14 cellular contexts compared by ENCODE assay signal in the genomic region with DNA sequence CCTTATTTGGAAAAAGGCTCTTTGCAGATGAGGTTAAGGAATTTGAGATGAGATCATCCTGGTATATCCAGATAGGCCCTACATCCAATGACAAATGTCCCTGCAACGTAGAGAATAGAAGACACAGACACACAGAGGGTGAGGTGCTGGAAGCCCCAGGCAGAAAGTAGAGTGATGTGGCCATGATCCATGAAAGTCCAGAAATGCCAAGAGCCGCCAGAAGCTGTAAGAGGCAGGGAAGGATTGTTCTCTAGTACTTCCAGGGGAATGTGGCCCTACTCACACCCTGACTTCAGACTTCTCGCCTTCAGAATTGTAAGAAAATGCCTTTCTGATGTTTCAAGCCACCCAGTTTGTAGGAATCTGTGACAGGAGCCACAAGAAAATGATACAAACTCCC. TPM values are rescaled to one million over a fixed set of nuclear protein-coding genes. Genes with fewer than 3 reads are reported as not detected.
DNase-seq lines count a peak whose midpoint lies in the region; ATAC-seq and TF ChIP-seq lines count a peak whose summit lies in the region.
"Not testable (repeated sequence)": the region's sequence is repeated elsewhere in the genome, so short reads cannot be mapped to it uniquely, and the experiment has no call there.
"Had no signal": no experiment of that assay in that cellular context is flagged by ENCODE, and none has a peak within 500 bp of the region (broad histone marks: within the 10 kb centered on the region; RNA-seq: fewer than 3 reads in every experiment).

No MANE protein-coding gene starts in this region.

- not testable (repeated sequence) for H3K18ac ChIP-seq in mesendoderm (ENCODE audit: low read length)

- H4K20me1 ChIP-seq in GM23248 (ENCODE audit: insufficient read depth); hepatocyte (ENCODE audit: insufficient read depth, poor library complexity, severe bottlenecking): not testable (repeated sequence)

- H3K9ac ChIP-seq in GM23248 = peak overlapping the region; percentile 30; the same call in 1 of the 2 replicates
- H3K9ac ChIP-seq in mesendoderm (ENCODE audit: low read length) = not testable (repeated sequence)

- not testable (repeated sequence) for H2BK120ac ChIP-seq in mesendoderm (ENCODE audit: low read depth, low read length)

- H3K4me3 ChIP-seq in GM23248; MG63; adrenal gland; hepatocyte; mesendoderm (ENCODE audit: low read length); thoracic aorta: not testable (repeated sequence)

- H3K27me3 ChIP-seq in GM23248 (replicated peaks; ENCODE audit: insufficient read depth); MG63; adrenal gland; hepatocyte; mesendoderm (ENCODE audit: insufficient read depth, low read length, poor library complexity); thoracic aorta (replicated peaks; ENCODE audit: insufficient read depth): not testable (repeated sequence)

- H3K27ac ChIP-seq in GM23248 (peak overlapping the region; percentile 64), adrenal gland (peak overlapping the region in 4 of 5 donors; percentile 26 to 78 (median 58)), hepatocyte (peak overlapping the region; percentile 66), thoracic aorta (peak overlapping the region; percentile 59 to 66)
- H3K27ac ChIP-seq in mesendoderm (ENCODE audit: low read depth, low read length) = not testable (repeated sequence)

- H2AK5ac ChIP-seq in mesendoderm (ENCODE audit: low read length) = not testable (repeated sequence)

- not testable (repeated sequence) for H4K5ac ChIP-seq in mesendoderm (ENCODE audit: low read length)

- H3K79me1 ChIP-seq in mesendoderm (ENCODE audit: low read length) = not testable (repeated sequence)

- TF ChIP-seq POLR2A in adrenal gland (IDR thresholded peaks at IDR 0.05) = not testable (repeated sequence)

- TF ChIP-seq CTCF in adrenal gland (IDR thresholded peaks at IDR 0.05); hepatocyte (IDR thresholded peaks at IDR 0.05; ENCODE audit: poor library complexity); thoracic aorta (IDR thresholded peaks at IDR 0.05): not testable (repeated sequence)

- in situ Hi-C loops in GM23248 (cut with MboI) = not testable (repeated sequence)

- H2AFZ ChIP-seq in GM23248 = peak overlapping the region; percentile 12; the same call in 1 of the 2 replicates
- H2AFZ ChIP-seq in hepatocyte = not testable (repeated sequence)

- 16 to 18% methylated on average over 3 of the region's 3 CpGs for WGBS in GM23248 (ENCODE audit: low coverage in 1 of 2, low lambda C conversion rate in 2 of 2, missing lambda C conversion rate in 2 of 2), 2 experiments
- WGBS in adrenal gland, 4 donors = 56 to 67% (median 62%) methylated on average over 3 of the region's 3 CpGs
- WGBS in hepatocyte (ENCODE audit: low lambda C conversion rate, missing lambda C conversion rate) = 83% methylated on average over 3 of the region's 3 CpGs
- no CpG with 5 or more reads among the region's 3 CpGs for WGBS in mesendoderm (ENCODE audit: extremely low coverage, insufficient coverage, low lambda C conversion rate)

- H3K4me2 ChIP-seq in GM23248 (ENCODE audit: unreplicated experiment) = peak overlapping the region; percentile 54
- H3K4me2 ChIP-seq in hepatocyte; mesendoderm (ENCODE audit: low read length): not testable (repeated sequence)

- not testable (repeated sequence) for H3K23ac ChIP-seq in mesendoderm (ENCODE audit: low read length)

- not testable (repeated sequence) for H3K4ac ChIP-seq in mesendoderm (ENCODE audit: low read depth, low read length)

- not testable (repeated sequence) for H3K36me3 ChIP-seq in GM23248 (ENCODE audit: low read depth); MG63; adrenal gland (replicated peaks in 1 of 2); hepatocyte (replicated peaks; ENCODE audit: insufficient read depth, low read depth); mesendoderm (ENCODE audit: control insufficient read depth, insufficient read depth, low read length); thoracic aorta

- not testable (repeated sequence) for H3K9me3 ChIP-seq in GM23248 (ENCODE audit: low read depth); MG63; adrenal gland (replicated peaks in 1 of 3); hepatocyte (ENCODE audit: low read depth); thoracic aorta

- peak; percentile 64 for ATAC-seq in thoracic aorta (ENCODE audit: insufficient number of reproducible peaks, low FRiP score, low read depth)

- intact Hi-C loops in adrenal gland (cut with DNase I) = not testable (repeated sequence)

- H2BK15ac ChIP-seq in mesendoderm (replicated peaks; ENCODE audit: low read depth) = not testable (repeated sequence)

- peaks cover 16% of the 10 kb centered on the region for H3F3A ChIP-seq in GM23248 (ENCODE audit: insufficient read depth)

- DNase-seq in DMS53 (lab: John Stamatoyannopoulos, UW) (peak; percentile 11), GM23248 (peak; percentile 60), MG63 (peak; percentile 25), dedifferentiated amniotic fluid mesenchymal stem cell (ENCODE audit: extremely low spot score) (peak; percentile 28), mesendoderm (peak; percentile 79)
- not testable (repeated sequence) for DNase-seq in adrenal gland; hepatocyte (ENCODE audit: low spot score); thoracic aorta (ENCODE audit: low spot score)

- not testable (repeated sequence) for H3K79me2 ChIP-seq in GM23248 (ENCODE audit: insufficient read depth); hepatocyte; mesendoderm (ENCODE audit: control insufficient read depth, insufficient read depth, low read length)

- not testable (repeated sequence) for H3K56ac ChIP-seq in mesendoderm (ENCODE audit: low read length)

- H3K9me2 ChIP-seq in GM23248 (ENCODE audit: insufficient read depth); hepatocyte (replicated peaks; ENCODE audit: insufficient read depth): not testable (repeated sequence)

- H4K8ac ChIP-seq in mesendoderm (ENCODE audit: low read depth, low read length) = not testable (repeated sequence)

- peaks cover 17% of the 10 kb centered on the region for H3K4me1 ChIP-seq in GM23248 (ENCODE audit: insufficient read depth)
- peaks cover 17% of the 10 kb centered on the region in 2 donors for H3K4me1 ChIP-seq in adrenal gland (replicated peaks in 1 of 2)
- H3K4me1 ChIP-seq in hepatocyte (ENCODE audit: insufficient read depth); mesendoderm (ENCODE audit: control insufficient read depth, low read depth, low read length): not testable (repeated sequence)
- H3K4me1 ChIP-seq in thoracic aorta (ENCODE audit: control insufficient read depth in 1 of 2, low read depth in 2 of 2) = peaks cover 13 to 22% of the 10 kb centered on the region in 2 donors

- not testable (repeated sequence) for H2BK5ac ChIP-seq in mesendoderm (ENCODE audit: low read length)

RNA-seq across cellular contexts. Expression of a gene that starts 15.9 kb away (rescaled TPM):
- total RNA-seq in GM23248 (2014; rRNA removed; shearing (Covaris generic)) = 0.11 TPM in 1 of 2 replicates, not detected in the other
- polyA plus RNA-seq in GM23248 (2016; fragmentation: Nextera tagmentation; extraction: Ambion mirVana) (0.51 TPM in 1 of 2 replicates, not detected in the other), adrenal gland (1 to 10 TPM in 2 of 3 donors, under 1 TPM in 1; 0.32 to 8.4 (median 2.0) TPM), hepatocyte (305 and 383 TPM in 2 replicates)
- total RNA-seq in MG63 (2014; rRNA removed; shearing (Covaris generic); ENCODE audit: low replicate concordance) = 0.63 TPM in 1 of 2 replicates, not detected in the other
- total RNA-seq in adrenal gland (1 to 10 TPM in 7 of 8 donors, under 1 TPM in 1; 0.46 to 4.9 (median 1.8) TPM), hepatocyte (402 and 441 TPM in 2 replicates), thoracic aorta (not detected)
- 0.38 TPM for polyA plus RNA-seq in mesendoderm (2013, experiment 1 of 2)
- polyA plus RNA-seq in mesendoderm (2013, experiment 2 of 2) = 0.46 TPM
- total RNA-seq: Calu3; CD4-positive, alpha-beta memory T cell; H9; HT-29; PC-9 had no signal
- polyA plus RNA-seq: CD4-positive, alpha-beta memory T cell had no signal

RNA-seq across cellular contexts. Expression of a gene that starts 56.3 kb away (rescaled TPM):
- 0.11 TPM in 1 of 2 replicates, not detected in the other for total RNA-seq in GM23248 (2014; rRNA removed; shearing (Covaris generic))
- polyA plus RNA-seq in GM23248 (2016; fragmentation: Nextera tagmentation; extraction: Ambion mirVana) (0.45 and 1.1 TPM in 2 replicates), adrenal gland (1,000 to 10,000 TPM in 2 of 3 donors, 100 to 1,000 TPM in 1; 118 to 3,206 (median 1,070) TPM), hepatocyte (767 and 1,158 TPM in 2 replicates)
- 2.2 TPM in 2 replicates for total RNA-seq in MG63 (2014; rRNA removed; shearing (Covaris generic); ENCODE audit: low replicate concordance)
- total RNA-seq in adrenal gland (1,000 to 10,000 TPM in 3 of 8 donors, 100 to 1,000 TPM in 5; 185 to 5,177 (median 599) TPM), hepatocyte (1,177 and 1,195 TPM in 2 replicates), thoracic aorta (not detected)
- polyA plus RNA-seq in mesendoderm (2013, experiment 1 of 2) = 1.9 TPM
- 1.5 TPM for polyA plus RNA-seq in mesendoderm (2013, experiment 2 of 2)
- total RNA-seq: Calu3; CD4-positive, alpha-beta memory T cell; H9; HT-29; PC-9; SK-MEL-5 had no signal
- polyA plus RNA-seq: CD4-positive, alpha-beta memory T cell had no signal

Comparison
In these comparisons a context has a peak if more than half of its experiments do, and no peak if none do; other contexts are left out.
1. RNA of a gene that starts 15.9 kb away (total RNA-seq): 402 to 441 TPM in hepatocyte; 0.46 to 4.9 TPM in adrenal gland, 0.63 TPM in MG63, 0.11 TPM in GM23248 and not detected in thoracic aorta; every median in the first group is over 10 times any median in the second.
2. RNA of a gene that starts 56.3 kb away (total RNA-seq): 1,177 to 1,195 TPM in hepatocyte and 185 to 5,177 TPM in adrenal gland; 2.2 TPM in MG63, 0.11 TPM in GM23248 and not detected in thoracic aorta; every median in the first group is over 10 times any median in the second.